In the genomic region with DNA sequence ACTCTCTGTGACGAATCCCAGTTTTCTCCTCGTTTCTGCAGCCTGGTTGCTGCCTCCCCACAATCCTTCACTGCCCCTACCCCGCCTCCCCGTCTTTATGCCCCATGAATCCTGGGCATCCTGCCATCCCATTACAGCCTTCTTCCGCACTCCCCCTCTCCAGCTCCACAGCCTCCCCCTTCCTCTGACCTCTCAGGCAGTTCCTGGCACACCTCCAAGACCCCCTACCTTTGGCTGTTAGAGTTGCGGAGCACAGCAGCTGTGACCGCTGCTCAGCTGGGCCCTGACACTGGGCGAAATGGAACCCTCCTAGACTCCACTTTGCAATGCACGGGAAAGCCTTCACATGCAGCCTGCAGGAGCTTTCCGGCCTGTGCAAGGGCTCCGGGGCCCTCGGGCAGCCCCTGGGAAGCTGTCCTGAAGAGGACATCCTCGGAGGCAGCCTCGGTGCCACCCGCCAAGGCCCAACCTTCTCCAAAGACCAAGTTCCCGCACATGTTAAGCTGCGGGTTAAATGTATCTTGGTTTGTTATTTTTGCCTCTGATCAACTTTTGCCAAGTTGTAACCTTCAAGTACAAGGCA, we compare ENCODE assay signal across 15 cellular contexts.
DNase-seq lines count a peak whose midpoint lies in the region; ATAC-seq lines count a peak whose summit lies in the region.
"Had no signal": no experiment of that assay in that cellular context is flagged by ENCODE, and none has a peak within 500 bp of the region (broad histone marks: within the 10 kb centered on the region; RNA-seq: fewer than 3 reads in every experiment).

No MANE protein-coding gene starts in this region.

- H3K27ac Mint-ChIP-seq in activated naive CD8-positive, alpha-beta T cell treated with anti-CD3 and anti-CD28 coated beads for 36 hours: no peak overlapping the region
- no peak overlapping the region for H3K27ac Mint-ChIP-seq in activated naive CD8-positive, alpha-beta T cell treated with anti-CD3 and anti-CD28 coated beads, Interleukin-2, amount 50 U/mL, for 24 hours
- H3K27ac Mint-ChIP-seq: T-cell had no signal

- H3K4me1 Mint-ChIP-seq in activated naive CD8-positive, alpha-beta T cell treated with anti-CD3 and anti-CD28 coated beads for 36 hours: no peaks in the 10 kb centered on the region
- H3K4me1 Mint-ChIP-seq in activated naive CD8-positive, alpha-beta T cell treated with anti-CD3 and anti-CD28 coated beads, Interleukin-2, amount 50 U/mL, for 24 hours: no peaks in the 10 kb centered on the region
- H3K4me1 Mint-ChIP-seq: T-cell had no signal

- no peak for ATAC-seq in activated naive CD8-positive, alpha-beta T cell treated with anti-CD3 and anti-CD28 coated beads, Interleukin-2, amount 50 U/mL, for 24 hours
- ATAC-seq in GM18867 (IDR thresholded peaks at IDR 0.05; ENCODE audit: unreplicated experiment): no peak
- ATAC-seq: T-cell had no signal

- no peaks in the 10 kb centered on the region for H3K9me3 Mint-ChIP-seq in activated naive CD8-positive, alpha-beta T cell treated with anti-CD3 and anti-CD28 coated beads for 36 hours
- H3K9me3 Mint-ChIP-seq in activated naive CD8-positive, alpha-beta T cell treated with anti-CD3 and anti-CD28 coated beads, Interleukin-2, amount 50 U/mL, for 24 hours: no peaks in the 10 kb centered on the region
- H3K9me3 Mint-ChIP-seq: T-cell had no signal

- H3K4me3 Mint-ChIP-seq in activated naive CD8-positive, alpha-beta T cell treated with anti-CD3 and anti-CD28 coated beads for 36 hours: no peak overlapping the region
- H3K4me3 Mint-ChIP-seq in activated naive CD8-positive, alpha-beta T cell treated with anti-CD3 and anti-CD28 coated beads, Interleukin-2, amount 50 U/mL, for 24 hours: no peak overlapping the region
- H3K4me3 Mint-ChIP-seq: T-cell had no signal

- DNase-seq in COR-L47 (lab: John Stamatoyannopoulos, UW): peak; percentile 54
- DNase-seq in NCI-H1092 treated with DMSO at 0.1 percent for 48 hours (lab: John Stamatoyannopoulos, UW): peak; percentile 89
- peak; percentile 53 for DNase-seq in astrocyte of the hippocampus (ENCODE audit: low read depth, low spot score)
- peak; percentile 48 for DNase-seq in midbrain (lab: John Stamatoyannopoulos, UW)
- no peak for DNase-seq in activated naive CD8-positive, alpha-beta T cell treated with anti-CD3 and anti-CD28 coated beads for 36 hours
- DNase-seq in activated naive CD8-positive, alpha-beta T cell treated with anti-CD3 and anti-CD28 coated beads, Interleukin-2, amount 50 U/mL, for 24 hours: no peak
- no peak for DNase-seq in T-helper 9 cell
- DNase-seq: activated CD4-positive, alpha-beta T cell treated with anti-CD3 and anti-CD28 coated beads, Interleukin-2, amount 50 U/mL, for 1 hour; activated naive CD4-positive, alpha-beta T cell treated with Interleukin-2 at 50 U/mL for 16 hours; esophagus squamous epithelium; NCI-H1048; stimulated activated CD4-positive, alpha-beta T cell treated with anti-CD3 and anti-CD28 coated beads, Interleukin-4, amount 100 ng/mL, for 1 hour; stimulated activated naive CD4-positive, alpha-beta T cell; T-cell had no signal

- H3K27me3 Mint-ChIP-seq in activated naive CD8-positive, alpha-beta T cell treated with anti-CD3 and anti-CD28 coated beads for 36 hours: peaks cover 7% of the 10 kb centered on the region
- no peaks in the 10 kb centered on the region for H3K27me3 Mint-ChIP-seq in activated naive CD8-positive, alpha-beta T cell treated with anti-CD3 and anti-CD28 coated beads, Interleukin-2, amount 50 U/mL, for 24 hours

- H3K36me3 Mint-ChIP-seq in activated naive CD8-positive, alpha-beta T cell treated with anti-CD3 and anti-CD28 coated beads for 36 hours: no peaks in the 10 kb centered on the region
- no peaks in the 10 kb centered on the region for H3K36me3 Mint-ChIP-seq in activated naive CD8-positive, alpha-beta T cell treated with anti-CD3 and anti-CD28 coated beads, Interleukin-2, amount 50 U/mL, for 24 hours (ENCODE audit: low read depth)
- H3K36me3 Mint-ChIP-seq: T-cell had no signal

Comparison
In these comparisons a context has a peak if more than half of its experiments do, and no peak if none do; other contexts are left out.
1. DNase-seq: peak in COR-L47 (single experiment), NCI-H1092 treated with DMSO at 0.1 percent for 48 hours (single experiment), astrocyte of the hippocampus (single experiment) and midbrain (single experiment); none in activated naive CD8-positive, alpha-beta T cell treated with anti-CD3 and anti-CD28 coated beads for 36 hours (single experiment), activated naive CD8-positive, alpha-beta T cell treated with anti-CD3 and anti-CD28 coated beads, Interleukin-2, amount 50 U/mL, for 24 hours (single experiment) and T-helper 9 cell (single experiment).